15 cellular contexts compared by ENCODE assay signal in genomic region chr2:70670202-70670601, GRCh38.
A peak's percentile ranks its signal among the peaks of the same experiment; 100 is the strongest.
DNase-seq lines count a peak whose midpoint lies in the region; ATAC-seq and TF ChIP-seq lines count a peak whose summit lies in the region.
"Had no signal": no experiment of that assay in that cellular context is flagged by ENCODE, and none has a peak within 500 bp of the region (broad histone marks: within the 10 kb centered on the region; RNA-seq: fewer than 3 reads in every experiment).

No MANE protein-coding gene starts in this region.

- H3K4me1 Mint-ChIP-seq in CD14-positive monocyte (no peaks in the 10 kb centered on the region), endothelial cell (ENCODE audit: unreplicated experiment) (peaks cover 8% of the 10 kb centered on the region)
- H3K4me1 Mint-ChIP-seq in CD8-positive, alpha-beta T cell (ENCODE audit: low read depth), result peaks cover 6% of the 10 kb centered on the region

- no peaks in the 10 kb centered on the region for H3K9me3 ChIP-seq in CD8-positive, alpha-beta T cell (ENCODE audit: low read length)
- H3K9me3 ChIP-seq: BE2C had no signal

- ATAC-seq in CD8-positive, alpha-beta T cell, result no peak
- ATAC-seq in HG02623 (IDR thresholded peaks at IDR 0.05; ENCODE audit: unreplicated experiment), result no peak

- CTCF ChIA-PET in CD8-positive, alpha-beta T cell (lab: Charles Lee), result interaction anchor here (0.6 to 1.5 kb wide), 2 partner anchors 9 to 366 kb away, joined by 3 to 4 read pairs; no protein-coding TSS in a partner anchor

- no peak for TF ChIP-seq CTCF in CD14-positive monocyte (IDR thresholded peaks at IDR 0.05)
- no peak for TF ChIP-seq CTCF in CD8-positive, alpha-beta T cell (IDR thresholded peaks at IDR 0.05)
- no peak for TF ChIP-seq CTCF in endothelial cell (IDR thresholded peaks at IDR 0.05; ENCODE audit: unreplicated experiment)

- no peaks in the 10 kb centered on the region for H3K36me3 ChIP-seq in CD8-positive, alpha-beta T cell (ENCODE audit: insufficient read depth, low read length)
- H3K36me3 ChIP-seq: BE2C had no signal

- intact Hi-C loops in CD14-positive monocyte (cut with micrococcal nuclease), result no loop called here
- intact Hi-C loops in CD8-positive, alpha-beta T cell (cut with DNase I, micrococcal nuclease), result no loop called here

- H3K36me3 Mint-ChIP-seq in CD14-positive monocyte (no peaks in the 10 kb centered on the region), endothelial cell (ENCODE audit: low read depth, unreplicated experiment) (peaks cover 34% of the 10 kb centered on the region)
- H3K36me3 Mint-ChIP-seq in CD8-positive, alpha-beta T cell, result peaks cover 4% of the 10 kb centered on the region

- H3K27ac Mint-ChIP-seq in CD14-positive monocyte, result peak overlapping the region in 1 of 7 donors; percentile 58
- H3K27ac Mint-ChIP-seq in CD8-positive, alpha-beta T cell, result peak overlapping the region; percentile 18
- H3K27ac Mint-ChIP-seq in endothelial cell (ENCODE audit: unreplicated experiment), result no peak overlapping the region
- H3K27ac Mint-ChIP-seq: CD4-positive, alpha-beta T cell had no signal

- H3K4me3 Mint-ChIP-seq in CD14-positive monocyte (peak overlapping the region in 1 of 2 donors; percentile 13), endothelial cell (ENCODE audit: unreplicated experiment) (peak overlapping the region; percentile 23)
- no peak overlapping the region for H3K4me3 Mint-ChIP-seq in CD8-positive, alpha-beta T cell
- H3K4me3 Mint-ChIP-seq: CD4-positive, alpha-beta T cell had no signal

- no peak overlapping the region for H3K27ac ChIP-seq in CD8-positive, alpha-beta T cell (ENCODE audit: low read depth, low read length)

- peaks cover 0 to 4% (median 0%) of the 10 kb centered on the region in 7 donors for H3K9me3 Mint-ChIP-seq in CD14-positive monocyte
- H3K9me3 Mint-ChIP-seq in CD8-positive, alpha-beta T cell, result no peaks in the 10 kb centered on the region
- no peaks in the 10 kb centered on the region for H3K9me3 Mint-ChIP-seq in endothelial cell (ENCODE audit: unreplicated experiment)
- H3K9me3 Mint-ChIP-seq: CD4-positive, alpha-beta T cell had no signal

- H3K4me3 ChIP-seq in CD8-positive, alpha-beta T cell (ENCODE audit: low read depth, low read length), result no peak overlapping the region

- peak; percentile 17 for DNase-seq in CD14-positive monocyte (ENCODE audit: low spot score)
- no peak for DNase-seq in CD8-positive, alpha-beta T cell
- DNase-seq in endothelial cell (ENCODE audit: low spot score), result no peak
- peak; percentile 13 for DNase-seq in ureter (ENCODE audit: low spot score)
- no peak for DNase-seq in HCEC 1CT
- DNase-seq: ACHN; BE2C; C1 segment of cervical spinal cord; Calu3; CD4-positive, alpha-beta T cell; DMS79 treated with DMSO at 0.1 percent for 48 hours; GF-D8; GOT3; H7 had no signal

- no peaks in the 10 kb centered on the region for H3K4me1 ChIP-seq in CD8-positive, alpha-beta T cell (ENCODE audit: insufficient read depth, low read length)
- H3K4me1 ChIP-seq: BE2C had no signal

- H3K27me3 Mint-ChIP-seq in CD14-positive monocyte (ENCODE audit: low read depth in 3 of 3), result peaks cover 0 to 3% (median 3%) of the 10 kb centered on the region in 3 donors
- H3K27me3 Mint-ChIP-seq in CD8-positive, alpha-beta T cell (ENCODE audit: low read depth), result no peaks in the 10 kb centered on the region
- peaks cover 6% of the 10 kb centered on the region for H3K27me3 Mint-ChIP-seq in endothelial cell (ENCODE audit: unreplicated experiment)
- H3K27me3 Mint-ChIP-seq: CD4-positive, alpha-beta T cell had no signal

- POLR2A ChIA-PET in CD8-positive, alpha-beta T cell (lab: Charles Lee), result no interaction called here

- H3K27me3 ChIP-seq in CD8-positive, alpha-beta T cell (ENCODE audit: insufficient read depth, low read length), result no peaks in the 10 kb centered on the region
- H3K27me3 ChIP-seq: BE2C had no signal

Comparison
In these comparisons a context has a peak if more than half of its experiments do, and no peak if none do; other contexts are left out.
1. DNase-seq: peak in CD14-positive monocyte (single experiment) and ureter (single experiment); none in CD8-positive, alpha-beta T cell (0 of 7), endothelial cell (single experiment) and HCEC 1CT (single experiment).